ENCODE assay signal across 1 cellular context in genomic region chr5:43602818-43603534, GRCh38.
TF ChIP-seq lines count a peak whose summit lies in the region.

NNT (plus strand) TSS chr5:43603180; CDS start chr5:43609196, 6,016 bp downstream.

TF ChIP-seq in HepG2, 621 proteins besides CTCF, POLR2A, EP300 and RAD21 (continued from another document and continues in another):
- TF ChIP-seq PRDM15 (CRISPR knock-in tag; IDR thresholded peaks at IDR 0.05) (peak; percentile 63; the same call in 1 of the 2 replicates), ZBTB39 (CRISPR knock-in tag; IDR thresholded peaks at IDR 0.05) (no peak), BCL3 (CRISPR knock-in tag; IDR thresholded peaks at IDR 0.05) (no peak; the same call in 1 of the 2 replicates), BRD4 (CRISPR knock-in tag; IDR thresholded peaks at IDR 0.05) (peak; percentile 88; the same call in 1 of the 2 replicates), ZNF615 (CRISPR knock-in tag; IDR thresholded peaks at IDR 0.05; ENCODE audit: borderline replicate concordance) (0 out of 2 replicates have a peak, but pooled peaks have one; percentile 6), SUZ12 (IDR thresholded peaks at IDR 0.05; ENCODE audit: low read depth, low read length) (no peak), ZNF441 (CRISPR knock-in tag; IDR thresholded peaks at IDR 0.05; ENCODE audit: borderline replicate concordance) (no peak; the same call in 1 of the 2 replicates), ELF3 (CRISPR knock-in tag; IDR thresholded peaks at IDR 0.05) (peak; percentile 86), ZNF674 (CRISPR knock-in tag; IDR thresholded peaks at IDR 0.05; ENCODE audit: low read depth) (no peak), PTBP1 (IDR thresholded peaks at IDR 0.05; ENCODE audit: low read depth, low read length, poor library complexity, severe bottlenecking) (no peak), RCOR2 (CRISPR knock-in tag; IDR thresholded peaks at IDR 0.05) (no peak), PBX2 (CRISPR knock-in tag; IDR thresholded peaks at IDR 0.05) (peak; percentile 76), ZNF484 (CRISPR knock-in tag; IDR thresholded peaks at IDR 0.05; ENCODE audit: borderline replicate concordance, low read depth) (no peak), FOSL2 (CRISPR knock-in tag; IDR thresholded peaks at IDR 0.05) (no peak), TEAD3 (CRISPR knock-in tag; optimal IDR thresholded peaks at IDR 0.05; ENCODE audit: borderline replicate concordance) (no peak), GTF3A (CRISPR knock-in tag; conservative IDR thresholded peaks at IDR 0.05) (no peak), SALL1 (CRISPR knock-in tag; IDR thresholded peaks at IDR 0.05) (peak; percentile 69), MYC (CRISPR knock-in tag; IDR thresholded peaks at IDR 0.05; ENCODE audit: borderline replicate concordance) (peak; percentile 89), PLRG1 (conservative IDR thresholded peaks at IDR 0.05) (no peak), ESRRA (CRISPR knock-in tag; IDR thresholded peaks at IDR 0.05; ENCODE audit: low read depth) (0 out of 2 replicates have a peak, but pooled peaks have one; percentile 23), ZNF614 (CRISPR knock-in tag; IDR thresholded peaks at IDR 0.05; ENCODE audit: borderline replicate concordance) (no peak), MAFK (conservative IDR thresholded peaks at IDR 0.05 in 1 of 2, IDR thresholded peaks at IDR 0.05 in 1 of 2; ENCODE audit: low read length in 2 of 2) (no peak), ZGPAT (CRISPR knock-in tag; IDR thresholded peaks at IDR 0.05) (peak; percentile 63; the same call in 1 of the 2 replicates), TFDP2 (CRISPR knock-in tag; IDR thresholded peaks at IDR 0.05) (peak; percentile 84), ZNF446 (CRISPR knock-in tag; IDR thresholded peaks at IDR 0.05) (no peak; the same call in 1 of the 2 replicates), GABPA (IDR thresholded peaks at IDR 0.05; ENCODE audit: low read depth, low read length) (peak; percentile 57), GABPA (CRISPR knock-in tag; IDR thresholded peaks at IDR 0.05; ENCODE audit: low read depth) (no peak), GPBP1L1 (CRISPR knock-in tag; IDR thresholded peaks at IDR 0.05) (no peak), NONO (IDR thresholded peaks at IDR 0.05) (no peak), NONO (CRISPR knock-in tag; conservative IDR thresholded peaks at IDR 0.05) (no peak), ZNF331 (CRISPR knock-in tag; IDR thresholded peaks at IDR 0.05) (peak; percentile 57; the same call in 1 of the 2 replicates), RORA (CRISPR knock-in tag; IDR thresholded peaks at IDR 0.05) (no peak), ZMAT5 (CRISPR knock-in tag; IDR thresholded peaks at IDR 0.05; ENCODE audit: borderline replicate concordance, low read depth) (no peak), ARID2 (CRISPR knock-in tag; IDR thresholded peaks at IDR 0.05; ENCODE audit: borderline replicate concordance) (0 out of 2 replicates have a peak, but pooled peaks have one; percentile 27), GFI1 (CRISPR knock-in tag; IDR thresholded peaks at IDR 0.05; ENCODE audit: borderline replicate concordance) (no peak), ZBTB20 (CRISPR knock-in tag; IDR thresholded peaks at IDR 0.05; ENCODE audit: borderline replicate concordance, low read depth) (no peak), ZBTB46 (CRISPR knock-in tag; IDR thresholded peaks at IDR 0.05; ENCODE audit: borderline replicate concordance) (no peak), BCLAF1 (IDR thresholded peaks at IDR 0.05) (no peak), ZNF451 (CRISPR knock-in tag; IDR thresholded peaks at IDR 0.05) (no peak; the same call in 1 of the 2 replicates), FOXK1 (CRISPR knock-in tag; IDR thresholded peaks at IDR 0.05; ENCODE audit: borderline replicate concordance, low read depth) (no peak), MYPOP (CRISPR knock-in tag; IDR thresholded peaks at IDR 0.05) (peak; percentile 68; the same call in 1 of the 2 replicates), ZNF576 (CRISPR knock-in tag; IDR thresholded peaks at IDR 0.05) (no peak)
